In genomic region chr1:2316451-2316940, GRCh38 we compare ENCODE assay signal across 14 cellular contexts.
A peak's percentile ranks its signal among the peaks of the same experiment; 100 is the strongest.
DNase-seq lines count a peak whose midpoint lies in the region; ATAC-seq and TF ChIP-seq lines count a peak whose summit lies in the region.
"Had no signal": no experiment of that assay in that cellular context is flagged by ENCODE, and none has a peak within 500 bp of the region (broad histone marks: within the 10 kb centered on the region; RNA-seq: fewer than 3 reads in every experiment).

No MANE protein-coding gene starts in this region.

- no peak overlapping the region for H3K4me3 Mint-ChIP-seq in natural killer cell treated with Interleukin-12 subunit alpha and Interleukin-12 subunit beta and Interleukin-15 and Interleukin-18, amount 100 ng/mL, for 72 hours
- no peak overlapping the region for H3K4me3 Mint-ChIP-seq in activated CD4-positive, alpha-beta T cell treated with anti-CD3 and anti-CD28 coated beads, Interleukin-2, amount 10 ng/mL, durations not matched to agents 24 days and 14 days

- no peaks in the 10 kb centered on the region for H3K36me3 Mint-ChIP-seq in natural killer cell treated with Interleukin-12 subunit alpha and Interleukin-12 subunit beta and Interleukin-15 and Interleukin-18, amount 100 ng/mL, for 72 hours
- no peaks in the 10 kb centered on the region for H3K36me3 Mint-ChIP-seq in activated CD4-positive, alpha-beta T cell treated with anti-CD3 and anti-CD28 coated beads, Interleukin-2, amount 10 ng/mL, durations not matched to agents 24 days and 14 days (ENCODE audit: low read depth)
- H3K36me3 Mint-ChIP-seq: CD8-positive, alpha-beta T cell; memory B cell had no signal

- no peak for TF ChIP-seq CTCF in smooth muscle cell (IDR thresholded peaks at IDR 0.05; ENCODE audit: borderline replicate concordance, insufficient read depth, poor library complexity, severe bottlenecking)

- no peaks in the 10 kb centered on the region for H3K27me3 ChIP-seq in smooth muscle cell (ENCODE audit: low read depth)

- no peaks in the 10 kb centered on the region for H3K36me3 ChIP-seq in smooth muscle cell (ENCODE audit: low read depth)

- WGBS in smooth muscle cell (ENCODE audit: low lambda C conversion rate): 45% methylated on average over 14 of the region's 14 CpGs

- DNase-seq in EH (ENCODE audit: low read depth): peak; percentile 28
- peak; percentile 88 for DNase-seq in RPMI7951 (ENCODE audit: low read depth)
- DNase-seq in glomerular visceral epithelial cell (ENCODE audit: extremely low spot score): peak; percentile 77
- DNase-seq in smooth muscle cell (lab: John Stamatoyannopoulos, UW; ENCODE audit: unreplicated experiment): no peak
- DNase-seq in natural killer cell treated with Interleukin-12 subunit alpha and Interleukin-12 subunit beta and Interleukin-15 and Interleukin-18, amount 100 ng/mL, for 72 hours (ENCODE audit: low spot score): no peak
- DNase-seq in activated CD4-positive, alpha-beta T cell treated with anti-CD3 and anti-CD28 coated beads, Interleukin-2, amount 10 ng/mL, durations not matched to agents 24 days and 14 days: no peak
- DNase-seq in NCI-H345 (lab: John Stamatoyannopoulos, UW): no peak
- DNase-seq: CD8-positive, alpha-beta T cell; cortex of kidney; SHP77; small intestine had no signal

- ATAC-seq in natural killer cell treated with Interleukin-12 subunit alpha and Interleukin-12 subunit beta and Interleukin-15 and Interleukin-18, amount 100 ng/mL, for 72 hours: no peak
- ATAC-seq in GM18873 (IDR thresholded peaks at IDR 0.05; ENCODE audit: low FRiP score, unreplicated experiment): no peak
- ATAC-seq: activated CD4-positive, CD25-positive, alpha-beta regulatory T cell treated with anti-CD3 and anti-CD28 coated beads, Interleukin-2, amount 50 U/mL, for 24 hours had no signal

- no peaks in the 10 kb centered on the region for H4K20me1 ChIP-seq in smooth muscle cell (ENCODE audit: low read depth)

- peak overlapping the region; percentile 97 for H3K4me2 ChIP-seq in smooth muscle cell

- no peak overlapping the region for H2AFZ ChIP-seq in smooth muscle cell (ENCODE audit: low read depth)

- H3K27ac Mint-ChIP-seq in natural killer cell treated with Interleukin-12 subunit alpha and Interleukin-12 subunit beta and Interleukin-15 and Interleukin-18, amount 100 ng/mL, for 72 hours: peak overlapping the region in 1 of 2 donors; percentile 49
- H3K27ac Mint-ChIP-seq in activated CD4-positive, alpha-beta T cell treated with anti-CD3 and anti-CD28 coated beads, Interleukin-2, amount 10 ng/mL, durations not matched to agents 24 days and 14 days: no peak overlapping the region

- peak overlapping the region; percentile 91 for H3K27ac ChIP-seq in smooth muscle cell (ENCODE audit: low read depth)

- no peak overlapping the region for H3K4me3 ChIP-seq in smooth muscle cell

- H3K27me3 Mint-ChIP-seq in natural killer cell treated with Interleukin-12 subunit alpha and Interleukin-12 subunit beta and Interleukin-15 and Interleukin-18, amount 100 ng/mL, for 72 hours: no peaks in the 10 kb centered on the region
- no peaks in the 10 kb centered on the region for H3K27me3 Mint-ChIP-seq in activated CD4-positive, alpha-beta T cell treated with anti-CD3 and anti-CD28 coated beads, Interleukin-2, amount 10 ng/mL, durations not matched to agents 24 days and 14 days

- peaks cover 0 to 5% of the 10 kb centered on the region in 2 donors for H3K4me1 Mint-ChIP-seq in natural killer cell treated with Interleukin-12 subunit alpha and Interleukin-12 subunit beta and Interleukin-15 and Interleukin-18, amount 100 ng/mL, for 72 hours (ENCODE audit: low read depth in 2 of 2)
- peaks cover 2% of the 10 kb centered on the region for H3K4me1 Mint-ChIP-seq in activated CD4-positive, alpha-beta T cell treated with anti-CD3 and anti-CD28 coated beads, Interleukin-2, amount 10 ng/mL, durations not matched to agents 24 days and 14 days

- peak overlapping the region; percentile 37 for H3K9ac ChIP-seq in smooth muscle cell (ENCODE audit: low read depth)

- H3K9me3 ChIP-seq in smooth muscle cell (replicated peaks; ENCODE audit: low read depth): no peaks in the 10 kb centered on the region

- H3F3A ChIP-seq in smooth muscle cell (ENCODE audit: low read depth): peaks cover 19% of the 10 kb centered on the region

- H3K4me1 ChIP-seq in smooth muscle cell (ENCODE audit: low read depth): peaks cover 45% of the 10 kb centered on the region

- intact Hi-C loops in activated CD4-positive, alpha-beta T cell treated with anti-CD3 and anti-CD28 coated beads, Interleukin-2, amount 10 ng/mL, durations not matched to agents 24 days and 14 days (cut with micrococcal nuclease): no loop called here

- no peaks in the 10 kb centered on the region for H3K9me3 Mint-ChIP-seq in natural killer cell treated with Interleukin-12 subunit alpha and Interleukin-12 subunit beta and Interleukin-15 and Interleukin-18, amount 100 ng/mL, for 72 hours
- H3K9me3 Mint-ChIP-seq in activated CD4-positive, alpha-beta T cell treated with anti-CD3 and anti-CD28 coated beads, Interleukin-2, amount 10 ng/mL, durations not matched to agents 24 days and 14 days: no peaks in the 10 kb centered on the region
- H3K9me3 Mint-ChIP-seq: CD8-positive, alpha-beta T cell; memory B cell had no signal

- H3K79me2 ChIP-seq in smooth muscle cell (ENCODE audit: low read depth): no peaks in the 10 kb centered on the region

Comparison
In these comparisons a context has a peak if more than half of its experiments do, and no peak if none do; other contexts are left out.
1. DNase-seq: peak in EH (single experiment), RPMI7951 (single experiment) and glomerular visceral epithelial cell (single experiment); none in smooth muscle cell (single experiment), natural killer cell treated with Interleukin-12 subunit alpha and Interleukin-12 subunit beta and Interleukin-15 and Interleukin-18, amount 100 ng/mL, for 72 hours (single experiment), activated CD4-positive, alpha-beta T cell treated with anti-CD3 and anti-CD28 coated beads, Interleukin-2, amount 10 ng/mL, durations not matched to agents 24 days and 14 days (single experiment) and NCI-H345 (single experiment).